In genomic region chr4:53684448-53684847, GRCh38 we compare ENCODE assay signal across 25 cellular contexts.
"Had no signal": no experiment of that assay in that cellular context is flagged by ENCODE, and none has a peak within 500 bp of the region (broad histone marks: within the 10 kb centered on the region; RNA-seq: fewer than 3 reads in every experiment).

No MANE protein-coding gene starts in this region.

- H3K9ac ChIP-seq: SK-N-SH had no signal

- H3K27ac ChIP-seq: breast epithelium, SJCRH30 had no signal

- H3K4me1 Mint-ChIP-seq: activated CD8-positive, alpha-beta memory T cell treated with anti-CD3 and anti-CD28 coated beads, Interleukin-2, amount 10 ng/mL, durations not matched to agents 7 days and 5 days had no signal

- DNase-seq: activated CD4-positive, alpha-beta T cell treated with anti-CD3 and anti-CD28 coated beads for 48 hours; activated CD4-positive, alpha-beta T cell treated with anti-CD3 and anti-CD28 coated beads, Interleukin-2, amount 50 U/mL, for 48 hours; activated CD8-positive, alpha-beta memory T cell treated with anti-CD3 and anti-CD28 coated beads, Interleukin-2, amount 10 ng/mL, durations not matched to agents 7 days and 5 days; activated effector memory CD4-positive, alpha-beta T cell treated with anti-CD3 and anti-CD28 coated beads, Interleukin-2, amount 50 U/mL, for 16 hours; activated naive CD4-positive, alpha-beta T cell treated with Interleukin-2 at 50 U/mL for 16 hours; activated T-cell treated with anti-CD3 and anti-CD28 coated beads, Interleukin-2, amount 50 U/mL, for 24 hours; aorta; caudate nucleus; Karpas-422; MM.1S; NCI-H1105; NCI-H1436; NCI-H1694 treated with DMSO at 0.1 percent for 48 hours; NCI-H2029 treated with DMSO at 0.1 percent for 48 hours; NCI-H446; NCI-H524; PC-3; SJCRH30; SK-N-SH; SW 1271 had no signal

- H3K4me3 Mint-ChIP-seq: activated CD8-positive, alpha-beta memory T cell treated with anti-CD3 and anti-CD28 coated beads, Interleukin-2, amount 10 ng/mL, durations not matched to agents 7 days and 5 days; activated naive CD8-positive, alpha-beta T cell; activated T-cell treated with anti-CD3 and anti-CD28 coated beads, Interleukin-2, amount 50 U/mL, for 24 hours; activated T-helper 1 cell treated with anti-CD3 and anti-CD28 coated beads, Interleukin-12 subunit alpha, Interleukin-12 subunit beta, Interleukin-2, Interleukin-4 antibody, amounts not matched to agents 30 ng/mL and 10 ng/mL and 1 ng/mL, durations not matched to agents 14 hours and 24 hours and 36 hours had no signal

- H3K4me3 ChIP-seq: breast epithelium, K562, SJCRH30 had no signal

- H3K36me3 ChIP-seq: breast epithelium, SJCRH30 had no signal

- ATAC-seq: activated CD4-positive, CD25-positive, alpha-beta regulatory T cell treated with anti-CD3 and anti-CD28 coated beads, Interleukin-2, amount 50 U/mL, for 24 hours; activated CD8-positive, alpha-beta memory T cell treated with anti-CD3 and anti-CD28 coated beads, Interleukin-2, amount 10 ng/mL, durations not matched to agents 7 days and 5 days; K562; PC-3 had no signal

- H3K36me3 Mint-ChIP-seq: activated CD8-positive, alpha-beta memory T cell treated with anti-CD3 and anti-CD28 coated beads, Interleukin-2, amount 10 ng/mL, durations not matched to agents 7 days and 5 days; activated naive CD8-positive, alpha-beta T cell had no signal

- H3K9me3 Mint-ChIP-seq: activated T-cell treated with anti-CD3 and anti-CD28 coated beads, Interleukin-2, amount 50 U/mL, for 24 hours; activated T-helper 1 cell treated with anti-CD3 and anti-CD28 coated beads, Interleukin-12 subunit alpha, Interleukin-12 subunit beta, Interleukin-2, Interleukin-4 antibody, amounts not matched to agents 30 ng/mL and 10 ng/mL and 1 ng/mL, durations not matched to agents 14 hours and 24 hours and 36 hours had no signal

- H3K27me3 ChIP-seq: breast epithelium, SJCRH30 had no signal

- H3K4me1 ChIP-seq: breast epithelium, SJCRH30 had no signal

- H3K4me2 ChIP-seq: SK-N-SH had no signal

- H3K27ac Mint-ChIP-seq: activated CD8-positive, alpha-beta memory T cell treated with anti-CD3 and anti-CD28 coated beads, Interleukin-2, amount 10 ng/mL, durations not matched to agents 7 days and 5 days; activated naive CD8-positive, alpha-beta T cell; activated T-cell treated with anti-CD3 and anti-CD28 coated beads, Interleukin-2, amount 50 U/mL, for 24 hours; activated T-helper 1 cell treated with anti-CD3 and anti-CD28 coated beads, Interleukin-12 subunit alpha, Interleukin-12 subunit beta, Interleukin-2, Interleukin-4 antibody, amounts not matched to agents 30 ng/mL and 10 ng/mL and 1 ng/mL, durations not matched to agents 14 hours and 24 hours and 36 hours had no signal

- H3K9me3 ChIP-seq: breast epithelium, SJCRH30, SK-N-SH had no signal
